16 cellular contexts compared by ENCODE assay signal in genomic region chr6:20605581-20605980, GRCh38.
A peak's percentile ranks its signal among the peaks of the same experiment; 100 is the strongest.
DNase-seq lines count a peak whose midpoint lies in the region; ATAC-seq and TF ChIP-seq lines count a peak whose summit lies in the region.
"Had no signal": no experiment of that assay in that cellular context is flagged by ENCODE, and none has a peak within 500 bp of the region (broad histone marks: within the 10 kb centered on the region; RNA-seq: fewer than 3 reads in every experiment).

No MANE protein-coding gene starts in this region.

- no peaks in the 10 kb centered on the region for H3K9me3 ChIP-seq in thyroid gland
- H3K9me3 ChIP-seq: A549, esophagus muscularis mucosa had no signal

- peaks cover 12 to 18% of the 10 kb centered on the region in 2 donors for H3K4me1 ChIP-seq in thyroid gland
- H3K4me1 ChIP-seq: A549, esophagus muscularis mucosa had no signal

- H3K27ac Mint-ChIP-seq in activated naive CD4-positive, alpha-beta T cell treated with anti-CD3 and anti-CD28 coated beads, Interleukin-2, amount 50 U/mL, for 24 hours, result peak overlapping the region; percentile 8
- no peak overlapping the region for H3K27ac Mint-ChIP-seq in activated naive CD4-positive, alpha-beta T cell treated with anti-CD3 and anti-CD28 coated beads, Interleukin-2, amount 50 U/mL, for 72 hours
- H3K27ac Mint-ChIP-seq in effector memory CD8-positive, alpha-beta T cell, result no peak overlapping the region
- H3K27ac Mint-ChIP-seq: activated naive CD8-positive, alpha-beta T cell treated with anti-CD3 and anti-CD28 coated beads, Interleukin-2, amount 10 ng/mL, durations not matched to agents 7 days and 5 days had no signal

- H3K4me3 ChIP-seq in fibroblast of pulmonary artery (replicated peaks; ENCODE audit: low read depth, low read length) (no peak overlapping the region), thyroid gland (replicated peaks in 1 of 3) (no peak overlapping the region)
- H3K4me3 ChIP-seq: A549, esophagus muscularis mucosa had no signal

- TF ChIP-seq POLR2A in thyroid gland (IDR thresholded peaks at IDR 0.05), result no peak

- H3K9me3 Mint-ChIP-seq in activated naive CD4-positive, alpha-beta T cell treated with anti-CD3 and anti-CD28 coated beads, Interleukin-2, amount 50 U/mL, for 24 hours, result no peaks in the 10 kb centered on the region
- peaks cover 0 to 4% of the 10 kb centered on the region in 2 donors for H3K9me3 Mint-ChIP-seq in activated naive CD4-positive, alpha-beta T cell treated with anti-CD3 and anti-CD28 coated beads, Interleukin-2, amount 50 U/mL, for 72 hours
- no peaks in the 10 kb centered on the region for H3K9me3 Mint-ChIP-seq in effector memory CD8-positive, alpha-beta T cell

- no peaks in the 10 kb centered on the region for H3K27me3 ChIP-seq in thyroid gland
- H3K27me3 ChIP-seq: esophagus muscularis mucosa had no signal

- no peaks in the 10 kb centered on the region for H3K4me1 Mint-ChIP-seq in activated naive CD4-positive, alpha-beta T cell treated with anti-CD3 and anti-CD28 coated beads, Interleukin-2, amount 50 U/mL, for 24 hours
- peaks cover 3 to 12% of the 10 kb centered on the region in 2 donors for H3K4me1 Mint-ChIP-seq in effector memory CD8-positive, alpha-beta T cell (ENCODE audit: low read depth in 2 of 2)
- H3K4me1 Mint-ChIP-seq: activated naive CD8-positive, alpha-beta T cell treated with anti-CD3 and anti-CD28 coated beads, Interleukin-2, amount 10 ng/mL, durations not matched to agents 7 days and 5 days had no signal

- no peaks in the 10 kb centered on the region for H3K36me3 ChIP-seq in thyroid gland
- H3K36me3 ChIP-seq: esophagus muscularis mucosa had no signal

- no peak for DNase-seq in activated naive CD4-positive, alpha-beta T cell treated with anti-CD3 and anti-CD28 coated beads, Interleukin-2, amount 50 U/mL, for 72 hours (ENCODE audit: low spot score in 2 of 2)
- peak; percentile 16 for DNase-seq in RPMI7951 (ENCODE audit: low read depth)
- DNase-seq in fibroblast of pulmonary artery (ENCODE audit: low read depth), result peak; percentile 25
- peak; percentile 79 to 81 for DNase-seq in thyroid gland
- DNase-seq in amniotic stem cell (lab: John Stamatoyannopoulos, UW), result no peak
- no peak for DNase-seq in effector memory CD8-positive, alpha-beta T cell
- DNase-seq: activated naive CD8-positive, alpha-beta T cell treated with anti-CD3 and anti-CD28 coated beads, Interleukin-2, amount 10 ng/mL, durations not matched to agents 7 days and 5 days; midbrain; NCI-H1436; NCI-H524 treated with DMSO at 0.1 percent for 48 hours; RPMI8226 had no signal

- no peak for ATAC-seq in activated naive CD4-positive, alpha-beta T cell treated with anti-CD3 and anti-CD28 coated beads, Interleukin-2, amount 50 U/mL, for 72 hours
- no peak for ATAC-seq in effector memory CD8-positive, alpha-beta T cell (replicated peaks)
- ATAC-seq in HG03432 (IDR thresholded peaks at IDR 0.05; ENCODE audit: unreplicated experiment), result no peak
- ATAC-seq: A549; activated CD4-positive, CD25-positive, alpha-beta regulatory T cell treated with anti-CD3 and anti-CD28 coated beads, Interleukin-2, amount 50 U/mL, for 24 hours had no signal

- intact Hi-C loops in thyroid gland (cut with DNase I), result no loop called here

- peaks cover 34% of the 10 kb centered on the region for H3K36me3 Mint-ChIP-seq in activated naive CD4-positive, alpha-beta T cell treated with anti-CD3 and anti-CD28 coated beads, Interleukin-2, amount 50 U/mL, for 24 hours
- H3K36me3 Mint-ChIP-seq in activated naive CD4-positive, alpha-beta T cell treated with anti-CD3 and anti-CD28 coated beads, Interleukin-2, amount 50 U/mL, for 72 hours, result peaks cover 5 to 42% of the 10 kb centered on the region in 2 donors
- H3K36me3 Mint-ChIP-seq in effector memory CD8-positive, alpha-beta T cell (ENCODE audit: insufficient read depth), result peaks cover 4% of the 10 kb centered on the region

- no peak for TF ChIP-seq CTCF in fibroblast of pulmonary artery (IDR thresholded peaks at IDR 0.05; ENCODE audit: low read length, missing control alignments)
- no peak for TF ChIP-seq CTCF in thyroid gland (IDR thresholded peaks at IDR 0.05)

- no peaks in the 10 kb centered on the region for H3K27me3 Mint-ChIP-seq in activated naive CD4-positive, alpha-beta T cell treated with anti-CD3 and anti-CD28 coated beads, Interleukin-2, amount 50 U/mL, for 24 hours
- H3K27me3 Mint-ChIP-seq in effector memory CD8-positive, alpha-beta T cell, result no peaks in the 10 kb centered on the region
- H3K27me3 Mint-ChIP-seq: activated naive CD8-positive, alpha-beta T cell treated with anti-CD3 and anti-CD28 coated beads, Interleukin-2, amount 10 ng/mL, durations not matched to agents 7 days and 5 days had no signal

- WGBS in thyroid gland, 2 donors, result 25 to 40% methylated on average over 3 of the region's 3 CpGs

- H3K27ac ChIP-seq in thyroid gland, result peak overlapping the region in 2 of 3 donors; percentile 1 to 25
- H3K27ac ChIP-seq: A549, esophagus muscularis mucosa had no signal

- no peak overlapping the region for H3K4me3 Mint-ChIP-seq in activated naive CD4-positive, alpha-beta T cell treated with anti-CD3 and anti-CD28 coated beads, Interleukin-2, amount 50 U/mL, for 24 hours
- no peak overlapping the region for H3K4me3 Mint-ChIP-seq in effector memory CD8-positive, alpha-beta T cell
- H3K4me3 Mint-ChIP-seq: activated naive CD8-positive, alpha-beta T cell treated with anti-CD3 and anti-CD28 coated beads, Interleukin-2, amount 10 ng/mL, durations not matched to agents 7 days and 5 days had no signal

Comparison
In these comparisons a context has a peak if more than half of its experiments do, and no peak if none do; other contexts are left out.
1. DNase-seq: peak in RPMI7951 (single experiment), fibroblast of pulmonary artery (single experiment) and thyroid gland (2 of 2); none in activated naive CD4-positive, alpha-beta T cell treated with anti-CD3 and anti-CD28 coated beads, Interleukin-2, amount 50 U/mL, for 72 hours (0 of 2), amniotic stem cell (single experiment) and effector memory CD8-positive, alpha-beta T cell (0 of 3).